Comparison of ENCODE assay signal across 19 cellular contexts in genomic region chr14:100359881-100360280, GRCh38. TPM values are rescaled to one million over a fixed set of nuclear protein-coding genes. Genes with fewer than 3 reads are reported as not detected.
A peak's percentile ranks its signal among the peaks of the same experiment; 100 is the strongest.
DNase-seq lines count a peak whose midpoint lies in the region; ATAC-seq, FAIRE-seq and TF ChIP-seq lines count a peak whose summit lies in the region.
"Had no signal": no experiment of that assay in that cellular context is flagged by ENCODE, and none has a peak within 500 bp of the region (broad histone marks: within the 10 kb centered on the region; RNA-seq: fewer than 3 reads in every experiment).

No MANE protein-coding gene starts in this region.

- H3K27ac ChIP-seq in upper lobe of left lung (peak overlapping the region; percentile 13 to 74 (median 42)), kidney (ENCODE audit: low read depth in 2 of 2, low read length in 2 of 2) (no peak overlapping the region), lower lobe of right lung (no peak overlapping the region)
- H3K27ac ChIP-seq: A549 had no signal

- 56 to 58% methylated on average over 4 of the region's 4 CpGs for WGBS in upper lobe of left lung, 2 donors

- no peak for TF ChIP-seq CTCF in upper lobe of left lung (IDR thresholded peaks at IDR 0.05)
- TF ChIP-seq CTCF in kidney (IDR thresholded peaks at IDR 0.05; ENCODE audit: borderline replicate concordance, extremely low read depth, insufficient read depth): no peak
- no peak for TF ChIP-seq CTCF in lower lobe of right lung (IDR thresholded peaks at IDR 0.05)

- intact Hi-C loops in Right ventricle myocardium inferior (cut with DNase I) (no loop called here), Right ventricle myocardium superior (cut with DNase I) (no loop called here), kidney (cut with DNase I) (no loop called here), lower lobe of right lung (cut with DNase I) (no loop called here)

- H3K36me3 ChIP-seq in upper lobe of left lung: peaks cover 11 to 92% (median 47%) of the 10 kb centered on the region in 4 donors
- peaks cover 13 to 27% of the 10 kb centered on the region in 2 donors for H3K36me3 ChIP-seq in kidney (ENCODE audit: control insufficient read depth in 1 of 2, insufficient read depth in 2 of 2, low read length in 2 of 2)
- H3K36me3 ChIP-seq in lower lobe of right lung: peaks cover 95% of the 10 kb centered on the region

- ATAC-seq in Right ventricle myocardium inferior (peak; percentile 31), Right ventricle myocardium superior (ENCODE audit: poor library complexity) (no peak), upper lobe of left lung (ENCODE audit: low FRiP score in 2 of 2) (no peak), GM19328 (IDR thresholded peaks at IDR 0.05; ENCODE audit: unreplicated experiment) (no peak), lower lobe of right lung (no peak)
- ATAC-seq: A549, GM12878, GM23338 had no signal

- H3K4me1 ChIP-seq in upper lobe of left lung (peaks cover 14 to 47% (median 30%) of the 10 kb centered on the region in 4 donors), kidney (ENCODE audit: control insufficient read depth in 1 of 2, insufficient read depth in 1 of 2, low read depth in 1 of 2, low read length in 2 of 2) (no peaks in the 10 kb centered on the region), lower lobe of right lung (peaks cover 16% of the 10 kb centered on the region)
- H3K4me1 ChIP-seq: A549 had no signal

- H3K9ac ChIP-seq in kidney (ENCODE audit: low read length in 2 of 2): no peak overlapping the region

- no peak for TF ChIP-seq POLR2A in upper lobe of left lung (IDR thresholded peaks at IDR 0.05)

- DNase-seq in Right ventricle myocardium inferior (ENCODE audit: missing footprints): no peak
- DNase-seq in Right ventricle myocardium superior: no peak
- DNase-seq in dermis microvascular lymphatic vessel endothelial cell (ENCODE audit: low read depth in 2 of 2): peak; percentile 96 to 98
- DNase-seq in lung microvascular endothelial cell (ENCODE audit: low read depth in 2 of 2): peak; percentile 91 to 98
- DNase-seq in upper lobe of left lung: peak in 1 of 2 donors; percentile 6
- DNase-seq in kidney: no peak
- no peak for DNase-seq in lower lobe of right lung
- DNase-seq: DMS53, KBM-7, NCI-H1436 treated with DMSO at 0.1 percent for 48 hours, NCI-H2227 treated with DMSO at 0.1 percent for 48 hours, NCI-H524 treated with DMSO at 0.1 percent for 48 hours had no signal

- FAIRE-seq in kidney (lab: Jason Lieb, UNC): no peak
- FAIRE-seq: A549, GM12878, HTR-8/SVneo had no signal

- H3K4me3 ChIP-seq in upper lobe of left lung (no peak overlapping the region), kidney (ENCODE audit: low read length in 2 of 2) (no peak overlapping the region), lower lobe of right lung (no peak overlapping the region)
- H3K4me3 ChIP-seq: A549, GM12878, GM23338 had no signal

- no peaks in the 10 kb centered on the region for H3K9me3 ChIP-seq in upper lobe of left lung
- no peaks in the 10 kb centered on the region for H3K9me3 ChIP-seq in kidney (ENCODE audit: control insufficient read depth in 1 of 2, low read length in 2 of 2)
- H3K9me3 ChIP-seq in lower lobe of right lung: no peaks in the 10 kb centered on the region
- H3K9me3 ChIP-seq: A549 had no signal

- TF ChIP-seq EP300 in upper lobe of left lung (IDR thresholded peaks at IDR 0.05): peak in 1 of 4 donors; percentile 33

- H3K27me3 ChIP-seq in upper lobe of left lung (no peaks in the 10 kb centered on the region), lower lobe of right lung (ENCODE audit: low read depth) (no peaks in the 10 kb centered on the region)

RNA-seq across cellular contexts. Expression of gene WDR25, which starts 16.4 kb away (rescaled TPM):
- 4.6 TPM for total RNA-seq in Right ventricle myocardium inferior
- 3.9 TPM for total RNA-seq in Right ventricle myocardium superior
- 18.1 and 36.4 TPM in 2 replicates for total RNA-seq in dermis microvascular lymphatic vessel endothelial cell
- total RNA-seq in lung microvascular endothelial cell: 21.4 and 40.3 TPM in 2 replicates
- total RNA-seq in upper lobe of left lung: 10 to 100 TPM in 4 of 6 donors, 1 to 10 TPM in 2; 5.5 to 43.0 (median 10.6) TPM
- total RNA-seq in kidney: 12.9 TPM
- 11.7 TPM for polyA plus RNA-seq in kidney (ENCODE audit: insufficient read depth, low read depth, low replicate concordance)
- 8.3 TPM for total RNA-seq in lower lobe of right lung

RNA-seq across cellular contexts. Expression of gene SLC25A47, which starts 36.7 kb away (rescaled TPM):
- total RNA-seq in Right ventricle myocardium inferior (not detected), Right ventricle myocardium superior (not detected), dermis microvascular lymphatic vessel endothelial cell (under 0.01 TPM in 1 of 2 replicates, not detected in the other), lung microvascular endothelial cell (under 0.01 TPM in 1 of 2 replicates, not detected in the other), upper lobe of left lung (not detected), kidney (not detected), lower lobe of right lung (not detected)
- 1.0 TPM for polyA plus RNA-seq in kidney (ENCODE audit: insufficient read depth, low read depth, low replicate concordance)
- total RNA-seq: Caco-2, G401, GM12878, GM23338 had no signal
- polyA plus RNA-seq: A549, GM23338 had no signal

RNA-seq across cellular contexts. Expression of gene SLC25A29, which starts 53.6 kb away (rescaled TPM):
- 18.6 TPM for total RNA-seq in Right ventricle myocardium inferior
- 17.6 TPM for total RNA-seq in Right ventricle myocardium superior
- total RNA-seq in dermis microvascular lymphatic vessel endothelial cell: 45.6 and 77.6 TPM in 2 replicates
- 39.2 and 70.0 TPM in 2 replicates for total RNA-seq in lung microvascular endothelial cell
- total RNA-seq in upper lobe of left lung: 100 to 1,000 TPM in 2 of 6 donors, 10 to 100 TPM in 4; 81.5 to 275 (median 96.6) TPM
- total RNA-seq in kidney: 152 TPM
- polyA plus RNA-seq in kidney (ENCODE audit: insufficient read depth, low read depth, low replicate concordance): 88.5 TPM
- total RNA-seq in lower lobe of right lung: 76.0 TPM

Comparison
In these comparisons a context has a peak if more than half of its experiments do, and no peak if none do; other contexts are left out.
1. DNase-seq: peak in dermis microvascular lymphatic vessel endothelial cell (2 of 2) and lung microvascular endothelial cell (2 of 2); none in Right ventricle myocardium inferior (single experiment), Right ventricle myocardium superior (single experiment), kidney (single experiment) and lower lobe of right lung (single experiment).
2. H3K27ac ChIP-seq: peak in upper lobe of left lung (4 of 4); none in kidney (0 of 2) and lower lobe of right lung (single experiment).